In the genomic region with DNA sequence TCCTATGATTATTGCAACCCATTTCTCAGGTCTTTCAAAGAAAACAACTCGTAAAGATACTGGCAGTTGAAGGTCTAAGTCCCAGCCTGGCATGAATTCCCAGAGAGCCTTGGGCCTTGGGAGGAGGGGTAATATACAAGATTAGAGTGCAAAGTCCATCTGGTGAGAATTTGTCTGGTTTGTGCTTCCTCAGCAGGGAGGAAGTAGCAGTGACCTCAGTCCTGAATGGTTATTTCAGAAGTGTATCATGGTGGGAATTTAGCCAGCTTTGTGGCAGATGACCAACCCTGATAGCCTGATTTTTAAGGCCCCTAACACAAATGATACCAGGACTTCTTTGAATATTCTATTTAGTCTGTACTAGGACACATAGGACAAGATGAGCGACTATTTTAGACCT, we compare ENCODE assay signal across 13 cellular contexts.
DNase-seq lines count a peak whose midpoint lies in the region; ATAC-seq and TF ChIP-seq lines count a peak whose summit lies in the region.
"Had no signal": no experiment of that assay in that cellular context is flagged by ENCODE, and none has a peak within 500 bp of the region (broad histone marks: within the 10 kb centered on the region; RNA-seq: fewer than 3 reads in every experiment).

No MANE protein-coding gene starts in this region.

- H3K27ac Mint-ChIP-seq in nephron: peak overlapping the region; percentile 21 to 71 (median 68)

- H3K27ac ChIP-seq in coronary artery: peak overlapping the region; percentile 66 to 76
- H3K27ac ChIP-seq: upper lobe of right lung had no signal

- H3K4me1 Mint-ChIP-seq in nephron: peaks cover 49% of the 10 kb centered on the region

- TF ChIP-seq CTCF in coronary artery (IDR thresholded peaks at IDR 0.05): no peak
- no peak for TF ChIP-seq CTCF in nephron (IDR thresholded peaks at IDR 0.05; ENCODE audit: unreplicated experiment in 3 of 3)

- H3K4me3 ChIP-seq in coronary artery: no peak overlapping the region
- H3K4me3 ChIP-seq: psoas muscle, upper lobe of right lung had no signal

- no peaks in the 10 kb centered on the region for H3K36me3 Mint-ChIP-seq in nephron (ENCODE audit: low read depth)

- no peaks in the 10 kb centered on the region for H3K27me3 Mint-ChIP-seq in nephron (ENCODE audit: low read depth)

- H3K4me3 Mint-ChIP-seq in nephron: no peak overlapping the region

- DNase-seq in GF-D8 (lab: John Stamatoyannopoulos, UW) (peak; percentile 28), NCI-H82 (lab: John Stamatoyannopoulos, UW) (peak; percentile 72), coronary artery (ENCODE audit: low spot score) (no peak), NCI-H446 treated with DMSO at 0.1 percent for 48 hours (lab: John Stamatoyannopoulos, UW) (no peak)
- no peak for DNase-seq in stimulated activated naive CD4-positive, alpha-beta T cell (lab: John Stamatoyannopoulos, UW)
- DNase-seq: activated CD4-positive, CD25-positive, alpha-beta regulatory T cell treated with anti-CD3 and anti-CD28 coated beads, Interleukin-2, amount 50 U/mL, for 72 hours; NCI-H2081 treated with DMSO at 0.1 percent for 48 hours; psoas muscle; SHP77; upper lobe of right lung had no signal

- H3K9me3 Mint-ChIP-seq in nephron: no peaks in the 10 kb centered on the region

- ATAC-seq in GM18498 (IDR thresholded peaks at IDR 0.05; ENCODE audit: unreplicated experiment): no peak
- ATAC-seq in GM18867 (IDR thresholded peaks at IDR 0.05; ENCODE audit: unreplicated experiment): no peak
- ATAC-seq: psoas muscle, upper lobe of right lung had no signal

Comparison
In these comparisons a context has a peak if more than half of its experiments do, and no peak if none do; other contexts are left out.
1. DNase-seq: peak in GF-D8 (single experiment) and NCI-H82 (single experiment); none in coronary artery (single experiment), stimulated activated naive CD4-positive, alpha-beta T cell (0 of 6) and NCI-H446 treated with DMSO at 0.1 percent for 48 hours (single experiment).